In the genomic region with DNA sequence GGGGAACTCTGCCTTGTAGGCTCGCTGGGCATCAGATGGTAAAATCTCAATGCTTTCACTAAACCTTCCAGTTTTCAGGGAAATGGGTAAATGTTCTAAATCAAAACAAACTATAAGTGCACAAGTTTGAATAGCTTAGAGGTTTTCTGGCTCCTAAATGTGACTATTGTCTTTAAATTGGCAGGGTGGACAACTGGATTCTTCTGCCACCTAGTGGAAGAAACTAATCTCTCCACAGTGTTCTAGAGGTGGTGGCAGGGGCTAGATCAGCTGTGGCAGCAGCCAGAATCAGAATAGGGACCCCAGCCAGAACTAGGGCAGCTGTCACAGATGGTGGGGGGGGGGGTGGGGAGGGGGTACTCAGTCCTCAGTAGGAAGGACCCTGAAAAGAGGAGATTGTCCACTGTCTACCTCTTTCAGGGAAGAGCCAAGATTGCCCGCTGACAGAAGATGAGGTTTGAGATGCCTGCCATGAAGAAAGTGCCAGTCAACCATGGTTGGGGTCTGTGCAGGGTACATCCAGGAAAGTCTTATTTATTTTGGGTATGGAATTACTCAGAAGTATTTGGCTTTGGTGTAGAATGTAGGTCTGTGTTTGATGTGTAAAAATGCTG, we compare ENCODE assay signal across 8 cellular contexts.
DNase-seq lines count a peak whose midpoint lies in the region; ATAC-seq and TF ChIP-seq lines count a peak whose summit lies in the region.

No MANE protein-coding gene starts in this region.

- H3K27ac Mint-ChIP-seq in naive B cell: no peak overlapping the region

- H3K9me3 ChIP-seq in Peyer's patch: no peaks in the 10 kb centered on the region

- H3K36me3 ChIP-seq in Peyer's patch: no peaks in the 10 kb centered on the region

- TF ChIP-seq POLR2A in Peyer's patch (IDR thresholded peaks at IDR 0.05): no peak

- no peaks in the 10 kb centered on the region for H3K4me1 ChIP-seq in Peyer's patch

- ATAC-seq in HG02571 (IDR thresholded peaks at IDR 0.05; ENCODE audit: unreplicated experiment) (peak; percentile 45), naive B cell (ENCODE audit: low read depth in 2 of 2) (peak in 1 of 2 donors; percentile 30), GM18502 (IDR thresholded peaks at IDR 0.05; ENCODE audit: poor library complexity, unreplicated experiment) (no peak), GM21447 (IDR thresholded peaks at IDR 0.05; ENCODE audit: unreplicated experiment) (no peak)

- no peaks in the 10 kb centered on the region for H3K27me3 ChIP-seq in Peyer's patch

- H3K36me3 Mint-ChIP-seq in naive B cell: no peaks in the 10 kb centered on the region

- H3K9me3 Mint-ChIP-seq in naive B cell: no peaks in the 10 kb centered on the region

- peaks cover 4 to 24% (median 19%) of the 10 kb centered on the region in 3 donors for H3K4me1 Mint-ChIP-seq in naive B cell

- no peak overlapping the region for H3K27ac ChIP-seq in Peyer's patch

- H3K27me3 Mint-ChIP-seq in naive B cell: no peaks in the 10 kb centered on the region

- H3K4me3 ChIP-seq in Peyer's patch (no peak overlapping the region), epithelial cell of proximal tubule (ENCODE audit: low read depth, low read length) (no peak overlapping the region)

- DNase-seq in NCI-H748 (lab: John Stamatoyannopoulos, UW; ENCODE audit: unreplicated experiment) (peak; percentile 17), NCI-H748 treated with DMSO at 0.1 percent for 48 hours (lab: John Stamatoyannopoulos, UW) (no peak), Peyer's patch (no peak), epithelial cell of proximal tubule (ENCODE audit: low read depth) (no peak), naive B cell (peak; percentile 4)

- H3K4me3 Mint-ChIP-seq in naive B cell: no peak overlapping the region

- peak in 4 of 6 experiments; percentile 56 to 74 (median 68) for TF ChIP-seq CTCF in Peyer's patch (IDR thresholded peaks at IDR 0.05)
- peak; percentile 74 for TF ChIP-seq CTCF in epithelial cell of proximal tubule (conservative IDR thresholded peaks at IDR 0.05; ENCODE audit: low read depth, low read length)

Comparison
In these comparisons a context has a peak if more than half of its experiments do, and no peak if none do; other contexts are left out.
1. DNase-seq: peak in NCI-H748 (single experiment) and naive B cell (single experiment); none in NCI-H748 treated with DMSO at 0.1 percent for 48 hours (single experiment), Peyer's patch (0 of 3) and epithelial cell of proximal tubule (single experiment).